ENCODE assay signal across 13 cellular contexts in the genomic region with DNA sequence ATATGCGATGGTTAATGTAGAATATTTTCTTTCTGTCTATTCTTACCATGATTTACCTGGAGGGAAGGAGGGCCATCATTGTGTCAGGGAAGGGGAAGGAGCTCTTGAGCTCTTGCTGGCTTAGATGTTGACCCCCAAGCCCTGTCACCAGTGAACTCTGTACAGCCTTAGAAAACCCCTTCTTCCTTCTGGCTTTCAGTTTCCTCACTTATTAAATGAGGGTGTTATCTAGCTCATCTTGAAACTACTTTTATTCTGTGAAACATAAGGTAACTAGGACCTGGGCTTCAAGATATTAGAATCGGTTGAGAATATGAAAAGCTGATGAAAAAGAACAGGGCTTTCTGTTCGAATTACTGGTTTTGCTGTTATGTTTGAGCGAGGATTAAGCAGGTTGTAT. TPM values are rescaled to one million over a fixed set of nuclear protein-coding genes. Genes with fewer than 3 reads are reported as not detected.
DNase-seq lines count a peak whose midpoint lies in the region; ATAC-seq and TF ChIP-seq lines count a peak whose summit lies in the region.
"Had no signal": no experiment of that assay in that cellular context is flagged by ENCODE, and none has a peak within 500 bp of the region (broad histone marks: within the 10 kb centered on the region; RNA-seq: fewer than 3 reads in every experiment).

No MANE protein-coding gene starts in this region.

- H3K27ac ChIP-seq in upper lobe of right lung = no peak overlapping the region

- intact Hi-C loops in upper lobe of right lung (cut with DNase I) = no loop called here

- H3K4me1 ChIP-seq in upper lobe of right lung = peaks cover 25% of the 10 kb centered on the region

- no peaks in the 10 kb centered on the region for H3K27me3 ChIP-seq in GM06990 (replicated peaks; ENCODE audit: control insufficient read depth, insufficient read depth, low read length)
- H3K27me3 ChIP-seq in upper lobe of right lung = no peaks in the 10 kb centered on the region
- H3K27me3 ChIP-seq: ascending aorta, esophagus squamous epithelium had no signal

- no peaks in the 10 kb centered on the region for H3K9me3 ChIP-seq in upper lobe of right lung
- H3K9me3 ChIP-seq: ascending aorta, esophagus squamous epithelium had no signal

- peak overlapping the region; percentile 4; the same call in 1 of the 2 replicates for H3K4me3 ChIP-seq in GM06990 (replicated peaks; ENCODE audit: low read depth, low read length)
- no peak overlapping the region for H3K4me3 ChIP-seq in upper lobe of right lung
- H3K4me3 ChIP-seq: ascending aorta, esophagus squamous epithelium had no signal

- DNase-seq in GM06990 (ENCODE audit: extremely low read depth, insufficient read length) = peak; percentile 59
- no peak for DNase-seq in DMS79 treated with DMSO at 0.1 percent for 48 hours (lab: John Stamatoyannopoulos, UW)
- DNase-seq in upper lobe of right lung = no peak
- no peak for DNase-seq in medulla oblongata (ENCODE audit: extremely low spot score)
- no peak for DNase-seq in hepatic stellate cell (ENCODE audit: low spot score)
- DNase-seq: AML-193, esophagus squamous epithelium, left colon had no signal

- ATAC-seq in GM19328 (IDR thresholded peaks at IDR 0.05; ENCODE audit: unreplicated experiment) (peak; percentile 67), HG02798 (IDR thresholded peaks at IDR 0.05; ENCODE audit: poor library complexity, unreplicated experiment) (peak; percentile 74), HG03571 (IDR thresholded peaks at IDR 0.05; ENCODE audit: unreplicated experiment) (peak; percentile 75), upper lobe of right lung (no peak)
- ATAC-seq: left colon had no signal

- TF ChIP-seq CTCF in GM06990 (IDR thresholded peaks at IDR 0.05; ENCODE audit: insufficient read depth, low read length, poor library complexity, severe bottlenecking) (no peak), upper lobe of right lung (IDR thresholded peaks at IDR 0.05) (no peak)

- peaks cover 2% of the 10 kb centered on the region; the same call in 1 of the 2 replicates for H3K36me3 ChIP-seq in GM06990 (ENCODE audit: control insufficient read depth, insufficient read depth, low read length)
- peaks cover 31% of the 10 kb centered on the region for H3K36me3 ChIP-seq in upper lobe of right lung

RNA-seq across cellular contexts. Expression of a gene that starts 25.1 kb away (rescaled TPM):
- 0.75 TPM for total RNA-seq in upper lobe of right lung
- total RNA-seq: left colon, RPMI7951 had no signal

RNA-seq across cellular contexts. Expression of a gene that starts 26.2 kb away (rescaled TPM):
- 73.2 TPM for total RNA-seq in upper lobe of right lung
